17 cellular contexts compared by ENCODE assay signal in the genomic region with DNA sequence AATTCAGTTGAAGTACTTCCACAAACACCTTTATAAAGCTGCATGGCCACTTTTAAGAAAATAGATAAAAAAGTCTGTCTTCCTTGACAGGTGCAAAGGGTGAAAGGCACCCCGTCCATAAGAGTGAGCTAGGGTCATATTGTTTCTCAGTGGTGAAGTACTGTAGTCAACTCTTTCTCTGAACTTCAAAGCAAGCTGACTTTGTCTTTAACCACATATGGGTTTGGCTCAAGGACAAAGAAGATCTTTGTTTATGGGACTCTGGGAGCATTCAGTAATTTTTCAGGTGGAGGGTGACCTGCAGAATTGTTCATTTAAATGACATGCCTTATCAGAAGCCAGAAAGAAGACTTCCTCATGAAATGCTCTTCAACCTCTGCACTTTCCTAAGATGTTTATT. TPM values are rescaled to one million over a fixed set of nuclear protein-coding genes. Genes with fewer than 3 reads are reported as not detected.
DNase-seq lines count a peak whose midpoint lies in the region; ATAC-seq, FAIRE-seq and TF ChIP-seq lines count a peak whose summit lies in the region.
"Had no signal": no experiment of that assay in that cellular context is flagged by ENCODE, and none has a peak within 500 bp of the region (broad histone marks: within the 10 kb centered on the region; RNA-seq: fewer than 3 reads in every experiment).

No MANE protein-coding gene starts in this region.

- no peak overlapping the region for H3K27ac ChIP-seq in KMS-11

- TF ChIP-seq POLR2A in GM12891 (IDR thresholded peaks at IDR 0.05; ENCODE audit: low read depth, low read length), result no peak

- no peaks in the 10 kb centered on the region for H3K36me3 Mint-ChIP-seq in osteocyte (ENCODE audit: unreplicated experiment)
- H3K36me3 Mint-ChIP-seq: CD4-positive, alpha-beta memory T cell had no signal

- peak; percentile 46 for ATAC-seq in left colon
- no peak for ATAC-seq in HG02870 (IDR thresholded peaks at IDR 0.05; ENCODE audit: unreplicated experiment)

- peaks cover 3% of the 10 kb centered on the region for H3K27me3 Mint-ChIP-seq in osteocyte (ENCODE audit: unreplicated experiment)

- DNase-seq in HT-29 (ENCODE audit: low spot score) (peak; percentile 68), left colon (no peak), osteocyte (ENCODE audit: extremely low spot score, unreplicated experiment) (no peak), GM12891 (ENCODE audit: insufficient read length, low spot score) (no peak)
- DNase-seq: C1 segment of cervical spinal cord; Calu3; CD4-positive, alpha-beta memory T cell; COR-L47; DMS153; DND-41; GOT3 had no signal

- peaks cover 40% of the 10 kb centered on the region for H3K4me1 ChIP-seq in KMS-11 (ENCODE audit: low read depth, poor library complexity, severe bottlenecking)

- H3K36me3 ChIP-seq in KMS-11 (ENCODE audit: insufficient read depth), result no peaks in the 10 kb centered on the region
- H3K36me3 ChIP-seq: HAP-1 had no signal

- H4K20me1 ChIP-seq in KMS-11 (ENCODE audit: insufficient read depth), result no peaks in the 10 kb centered on the region

- H3K4me3 ChIP-seq in KMS-11 (IDR thresholded peaks at IDR 0.05; ENCODE audit: insufficient read depth, low read depth, low read length), result no peak overlapping the region
- H3K4me3 ChIP-seq: HAP-1 had no signal

- intact Hi-C loops in left colon (cut with DNase I, micrococcal nuclease), result loop anchor here in 1 of 2 donors (10.0 kb wide), 1 partner anchor 60 kb away; no protein-coding TSS in a partner anchor

- TF ChIP-seq CTCF in KMS-11 (conservative IDR thresholded peaks at IDR 0.05; ENCODE audit: low read depth, low read length) (no peak), osteocyte (IDR thresholded peaks at IDR 0.05) (no peak)

- no peak overlapping the region for H2AFZ ChIP-seq in KMS-11 (ENCODE audit: low read depth)

- no peak overlapping the region for H3K4me3 Mint-ChIP-seq in osteocyte (ENCODE audit: unreplicated experiment)
- H3K4me3 Mint-ChIP-seq: CD4-positive, alpha-beta memory T cell had no signal

- H3K27me3 ChIP-seq in KMS-11 (ENCODE audit: insufficient read depth, low read depth), result no peaks in the 10 kb centered on the region

- no peak overlapping the region for H3K27ac Mint-ChIP-seq in osteocyte (ENCODE audit: unreplicated experiment)
- H3K27ac Mint-ChIP-seq: CD4-positive, alpha-beta memory T cell had no signal

- peak overlapping the region; percentile 21; the same call in 1 of the 2 replicates for H3K4me2 ChIP-seq in KMS-11

- H3K79me2 ChIP-seq in KMS-11 (ENCODE audit: insufficient read depth, low read depth), result no peaks in the 10 kb centered on the region

- FAIRE-seq in GM12891 (lab: Jason Lieb, UNC), result no peak
- FAIRE-seq: G401.6, H54 had no signal

- no peak overlapping the region for H3K9ac ChIP-seq in KMS-11

- peaks cover 12% of the 10 kb centered on the region for H3K4me1 Mint-ChIP-seq in osteocyte (ENCODE audit: unreplicated experiment)

- peaks cover 4% of the 10 kb centered on the region for H3K9me3 Mint-ChIP-seq in osteocyte (ENCODE audit: unreplicated experiment)
- H3K9me3 Mint-ChIP-seq: CD4-positive, alpha-beta memory T cell had no signal

TF ChIP-seq in GM12891, 5 proteins besides CTCF, POLR2A, EP300 and RAD21:
- TF ChIP-seq PAX5 (IDR thresholded peaks at IDR 0.05; ENCODE audit: insufficient read depth, low read length, severe bottlenecking), result no peak
- TF ChIP-seq TAF1 (IDR thresholded peaks at IDR 0.05; ENCODE audit: low read depth, low read length), result no peak

RNA-seq across cellular contexts. Expression of gene KLHL31, which starts 49.3 kb away (rescaled TPM):
- total RNA-seq in HT-29 (2014; rRNA removed; shearing (Covaris generic)), result 0.99 and 1.2 TPM in 2 replicates
- total RNA-seq in left colon (under 1 TPM; 0.21 to 0.39 TPM), osteocyte (0.40 and 0.42 TPM in 2 replicates)
- not detected for polyA plus RNA-seq in GM12891 (2012; ENCODE audit: low read depth, missing spikeins)
- total RNA-seq: A172 had no signal
- polyA plus RNA-seq: CD4-positive, alpha-beta memory T cell had no signal
